ENCODE assay signal across 1 cellular context in the genomic region with DNA sequence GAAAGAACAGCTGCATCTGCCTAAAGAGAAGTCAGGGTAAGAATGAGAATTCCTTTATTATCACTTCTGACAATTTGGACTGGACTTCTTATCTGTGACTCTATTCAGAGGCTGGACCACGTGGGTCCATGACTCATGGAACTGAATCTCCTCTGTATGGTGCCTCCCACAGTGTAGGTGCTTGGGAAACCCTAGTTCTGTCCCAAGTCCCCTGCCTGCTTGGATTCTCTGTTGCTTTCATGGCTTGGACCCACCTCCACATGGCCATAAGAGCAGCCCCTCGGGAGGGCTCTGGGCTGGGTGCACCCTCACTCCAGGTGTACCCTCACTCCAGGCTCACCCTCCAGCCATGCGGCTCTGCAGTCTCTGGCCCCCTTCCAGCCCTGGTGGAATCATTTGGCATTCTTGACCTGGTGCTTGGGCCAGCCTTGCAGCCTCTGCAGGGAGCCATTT.
TF ChIP-seq lines count a peak whose summit lies in the region.

No MANE protein-coding gene starts in this region.

TF ChIP-seq in IMR-90, 13 proteins besides CTCF, POLR2A, EP300 and RAD21 (continued from another document):
- TF ChIP-seq, protein P1, sequence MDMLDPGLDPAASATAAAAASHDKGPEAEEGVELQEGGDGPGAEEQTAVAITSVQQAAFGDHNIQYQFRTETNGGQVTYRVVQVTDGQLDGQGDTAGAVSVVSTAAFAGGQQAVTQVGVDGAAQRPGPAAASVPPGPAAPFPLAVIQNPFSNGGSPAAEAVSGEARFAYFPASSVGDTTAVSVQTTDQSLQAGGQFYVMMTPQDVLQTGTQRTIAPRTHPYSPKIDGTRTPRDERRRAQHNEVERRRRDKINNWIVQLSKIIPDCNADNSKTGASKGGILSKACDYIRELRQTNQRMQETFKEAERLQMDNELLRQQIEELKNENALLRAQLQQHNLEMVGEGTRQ (IDR thresholded peaks at IDR 0.05; ENCODE audit: low read depth, low read length): peak; percentile 83
